2 cellular contexts compared by ENCODE assay signal in the genomic region with DNA sequence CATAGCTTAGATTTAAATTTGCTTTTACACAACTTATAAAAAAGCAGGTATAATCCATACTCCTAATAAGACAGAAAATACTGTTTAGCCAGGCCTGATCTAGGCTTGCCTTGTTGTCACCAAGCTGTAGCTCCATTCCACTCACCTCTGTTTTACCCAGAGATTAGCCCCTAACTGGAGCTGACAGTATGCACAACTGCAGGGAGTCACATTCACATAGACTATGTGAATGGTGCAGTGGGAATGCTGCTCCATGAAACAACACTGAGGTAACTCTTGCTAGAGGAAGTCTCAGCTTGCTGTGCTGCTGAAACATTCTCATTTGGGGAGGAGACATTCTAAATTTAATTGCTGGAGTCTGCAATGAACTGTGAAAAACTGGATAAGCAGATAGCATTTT.
TF ChIP-seq lines count a peak whose summit lies in the region.

No MANE protein-coding gene starts in this region.

TF ChIP-seq in GM23338, 12 proteins besides CTCF, POLR2A, EP300 and RAD21:
- TF ChIP-seq ZNF462 (CRISPR knock-in tag; IDR thresholded peaks at IDR 0.05): peak; percentile 89
- TF ChIP-seq STAT1 (IDR thresholded peaks at IDR 0.05; ENCODE audit: unreplicated experiment): no peak
- no peak for TF ChIP-seq EZH2phosphoT487 (IDR thresholded peaks at IDR 0.05; ENCODE audit: unreplicated experiment)
- TF ChIP-seq JUNB (IDR thresholded peaks at IDR 0.05; ENCODE audit: unreplicated experiment): no peak
- 0 out of 2 replicates have a peak, but pooled peaks have one; percentile 7 for TF ChIP-seq CREB1 (CRISPR knock-in tag; IDR thresholded peaks at IDR 0.05; ENCODE audit: low read depth)
- TF ChIP-seq, protein P1, sequence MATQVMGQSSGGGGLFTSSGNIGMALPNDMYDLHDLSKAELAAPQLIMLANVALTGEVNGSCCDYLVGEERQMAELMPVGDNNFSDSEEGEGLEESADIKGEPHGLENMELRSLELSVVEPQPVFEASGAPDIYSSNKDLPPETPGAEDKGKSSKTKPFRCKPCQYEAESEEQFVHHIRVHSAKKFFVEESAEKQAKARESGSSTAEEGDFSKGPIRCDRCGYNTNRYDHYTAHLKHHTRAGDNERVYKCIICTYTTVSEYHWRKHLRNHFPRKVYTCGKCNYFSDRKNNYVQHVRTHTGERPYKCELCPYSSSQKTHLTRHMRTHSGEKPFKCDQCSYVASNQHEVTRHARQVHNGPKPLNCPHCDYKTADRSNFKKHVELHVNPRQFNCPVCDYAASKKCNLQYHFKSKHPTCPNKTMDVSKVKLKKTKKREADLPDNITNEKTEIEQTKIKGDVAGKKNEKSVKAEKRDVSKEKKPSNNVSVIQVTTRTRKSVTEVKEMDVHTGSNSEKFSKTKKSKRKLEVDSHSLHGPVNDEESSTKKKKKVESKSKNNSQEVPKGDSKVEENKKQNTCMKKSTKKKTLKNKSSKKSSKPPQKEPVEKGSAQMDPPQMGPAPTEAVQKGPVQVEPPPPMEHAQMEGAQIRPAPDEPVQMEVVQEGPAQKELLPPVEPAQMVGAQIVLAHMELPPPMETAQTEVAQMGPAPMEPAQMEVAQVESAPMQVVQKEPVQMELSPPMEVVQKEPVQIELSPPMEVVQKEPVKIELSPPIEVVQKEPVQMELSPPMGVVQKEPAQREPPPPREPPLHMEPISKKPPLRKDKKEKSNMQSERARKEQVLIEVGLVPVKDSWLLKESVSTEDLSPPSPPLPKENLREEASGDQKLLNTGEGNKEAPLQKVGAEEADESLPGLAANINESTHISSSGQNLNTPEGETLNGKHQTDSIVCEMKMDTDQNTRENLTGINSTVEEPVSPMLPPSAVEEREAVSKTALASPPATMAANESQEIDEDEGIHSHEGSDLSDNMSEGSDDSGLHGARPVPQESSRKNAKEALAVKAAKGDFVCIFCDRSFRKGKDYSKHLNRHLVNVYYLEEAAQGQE (IDR thresholded peaks at IDR 0.05; ENCODE audit: unreplicated experiment): no peak
- no peak for TF ChIP-seq NANOG (IDR thresholded peaks at IDR 0.05; ENCODE audit: borderline replicate concordance)

TF ChIP-seq in SK-N-SH, 30 proteins besides CTCF, POLR2A, EP300 and RAD21:
- TF ChIP-seq FOXM1 (IDR thresholded peaks at IDR 0.05; ENCODE audit: low read depth) (no peak), FOXJ3 (CRISPR knock-in tag; IDR thresholded peaks at IDR 0.05) (no peak), CHD2 (IDR thresholded peaks at IDR 0.05; ENCODE audit: low read length, partially characterized antibody) (no peak), MXI1 (IDR thresholded peaks at IDR 0.05; ENCODE audit: low read depth, low read length) (no peak), SIN3A (IDR thresholded peaks at IDR 0.05; ENCODE audit: borderline replicate concordance, low read depth, low read length) (no peak), RFX5 (IDR thresholded peaks at IDR 0.05; ENCODE audit: low read length) (no peak), NRF1 (IDR thresholded peaks at IDR 0.05; ENCODE audit: low read depth, low read length) (no peak), PBX3 (IDR thresholded peaks at IDR 0.05) (no peak), YY1 (IDR thresholded peaks at IDR 0.05; ENCODE audit: low read depth) (no peak), NFIC (IDR thresholded peaks at IDR 0.05; ENCODE audit: borderline replicate concordance) (no peak), GABPA (IDR thresholded peaks at IDR 0.05; ENCODE audit: low read depth) (no peak), RXRA (IDR thresholded peaks at IDR 0.05; ENCODE audit: borderline replicate concordance, low read depth) (no peak)
- TF ChIP-seq, protein P2, sequence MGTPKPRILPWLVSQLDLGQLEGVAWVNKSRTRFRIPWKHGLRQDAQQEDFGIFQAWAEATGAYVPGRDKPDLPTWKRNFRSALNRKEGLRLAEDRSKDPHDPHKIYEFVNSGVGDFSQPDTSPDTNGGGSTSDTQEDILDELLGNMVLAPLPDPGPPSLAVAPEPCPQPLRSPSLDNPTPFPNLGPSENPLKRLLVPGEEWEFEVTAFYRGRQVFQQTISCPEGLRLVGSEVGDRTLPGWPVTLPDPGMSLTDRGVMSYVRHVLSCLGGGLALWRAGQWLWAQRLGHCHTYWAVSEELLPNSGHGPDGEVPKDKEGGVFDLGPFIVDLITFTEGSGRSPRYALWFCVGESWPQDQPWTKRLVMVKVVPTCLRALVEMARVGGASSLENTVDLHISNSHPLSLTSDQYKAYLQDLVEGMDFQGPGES (IDR thresholded peaks at IDR 0.05; ENCODE audit: low read depth, low read length): no peak
- TF ChIP-seq, protein P3, sequence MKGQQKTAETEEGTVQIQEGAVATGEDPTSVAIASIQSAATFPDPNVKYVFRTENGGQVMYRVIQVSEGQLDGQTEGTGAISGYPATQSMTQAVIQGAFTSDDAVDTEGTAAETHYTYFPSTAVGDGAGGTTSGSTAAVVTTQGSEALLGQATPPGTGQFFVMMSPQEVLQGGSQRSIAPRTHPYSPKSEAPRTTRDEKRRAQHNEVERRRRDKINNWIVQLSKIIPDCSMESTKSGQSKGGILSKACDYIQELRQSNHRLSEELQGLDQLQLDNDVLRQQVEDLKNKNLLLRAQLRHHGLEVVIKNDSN (IDR thresholded peaks at IDR 0.05; ENCODE audit: borderline replicate concordance, low read depth): no peak
- TF ChIP-seq, protein P1 (IDR thresholded peaks at IDR 0.05; ENCODE audit: low read depth, low read length): no peak
